ENCODE assay signal across 14 cellular contexts in genomic region chr7:50978633-50979215, GRCh38.
DNase-seq lines count a peak whose midpoint lies in the region; ATAC-seq and TF ChIP-seq lines count a peak whose summit lies in the region.
"Had no signal": no experiment of that assay in that cellular context is flagged by ENCODE, and none has a peak within 500 bp of the region (broad histone marks: within the 10 kb centered on the region; RNA-seq: fewer than 3 reads in every experiment).

No MANE protein-coding gene starts in this region.

- no peak overlapping the region for H3K9ac ChIP-seq in mesendoderm (ENCODE audit: low read length)

- no peak for DNase-seq in Calu3
- peak; percentile 23 for DNase-seq in MG63
- DNase-seq in amniotic epithelial cell (ENCODE audit: low read depth): peak; percentile 29
- DNase-seq in mesendoderm: peak; percentile 56
- DNase-seq in KBM-7: no peak
- no peak for DNase-seq in effector CD4-positive, alpha-beta T cell
- DNase-seq in activated naive CD8-positive, alpha-beta T cell treated with anti-CD3 and anti-CD28 coated beads, Interleukin-2, amount 50 U/mL, for 24 hours: no peak
- DNase-seq in activated T-cell treated with anti-CD3 and anti-CD28 coated beads, Interleukin-2, amount 50 U/mL, for 48 hours: no peak
- DNase-seq: activated CD4-positive, alpha-beta T cell treated with anti-CD3 and anti-CD28 coated beads, Interleukin-2, amount 10 ng/mL, durations not matched to agents 7 days and 5 days; CD8-positive, alpha-beta memory T cell; NCI-H1930; T-helper 1 cell had no signal

- no peak overlapping the region for H3K56ac ChIP-seq in mesendoderm (ENCODE audit: low read length)

- H3K27ac Mint-ChIP-seq in Calu3 (ENCODE audit: unreplicated experiment): no peak overlapping the region
- no peak overlapping the region for H3K27ac Mint-ChIP-seq in activated naive CD8-positive, alpha-beta T cell treated with anti-CD3 and anti-CD28 coated beads, Interleukin-2, amount 50 U/mL, for 24 hours
- H3K27ac Mint-ChIP-seq: activated CD4-positive, alpha-beta T cell treated with anti-CD3 and anti-CD28 coated beads, Interleukin-2, amount 10 ng/mL, durations not matched to agents 7 days and 5 days; activated T-helper 2 cell treated with anti-CD3 and anti-CD28 coated beads, Interferon-gamma antibody, Interleukin-2, Interleukin-4, amounts not matched to agents 10 μg/mL and 5 μg/mL and 100 μg/mL, durations not matched to agents 14 hours and 24 hours and 36 hours; CD8-positive, alpha-beta memory T cell; mesothelial cell of epicardium had no signal

- H2AK5ac ChIP-seq in mesendoderm (ENCODE audit: low read length): no peak overlapping the region

- H3K23ac ChIP-seq in mesendoderm (ENCODE audit: low read length): no peak overlapping the region

- no peak overlapping the region for H2BK120ac ChIP-seq in mesendoderm (ENCODE audit: low read depth, low read length)

- in situ Hi-C loops in KBM-7 (cut with MboI; ENCODE audit: low pct_unique_long_range_greater_than_20kb, low sequenced_read_pairs): no loop called here

- H3K4me3 Mint-ChIP-seq in Calu3 (ENCODE audit: low read depth, unreplicated experiment): no peak overlapping the region
- H3K4me3 Mint-ChIP-seq in activated naive CD8-positive, alpha-beta T cell treated with anti-CD3 and anti-CD28 coated beads, Interleukin-2, amount 50 U/mL, for 24 hours: no peak overlapping the region
- H3K4me3 Mint-ChIP-seq: activated CD4-positive, alpha-beta T cell treated with anti-CD3 and anti-CD28 coated beads, Interleukin-2, amount 10 ng/mL, durations not matched to agents 7 days and 5 days; CD8-positive, alpha-beta memory T cell; mesothelial cell of epicardium had no signal

- no peak overlapping the region for H4K8ac ChIP-seq in mesendoderm (ENCODE audit: low read depth, low read length)

- H3K4me2 ChIP-seq in mesendoderm (ENCODE audit: low read length): no peak overlapping the region

- no peaks in the 10 kb centered on the region for H3K27me3 Mint-ChIP-seq in Calu3 (ENCODE audit: unreplicated experiment)
- no peaks in the 10 kb centered on the region for H3K27me3 Mint-ChIP-seq in activated naive CD8-positive, alpha-beta T cell treated with anti-CD3 and anti-CD28 coated beads, Interleukin-2, amount 50 U/mL, for 24 hours
- H3K27me3 Mint-ChIP-seq: activated CD4-positive, alpha-beta T cell treated with anti-CD3 and anti-CD28 coated beads, Interleukin-2, amount 10 ng/mL, durations not matched to agents 7 days and 5 days had no signal

- intact Hi-C loops in Calu3 (cut with micrococcal nuclease; ENCODE audit: unreplicated experiment): no loop called here

- peak; percentile 38 for TF ChIP-seq CTCF in Calu3 (IDR thresholded peaks at IDR 0.05; ENCODE audit: unreplicated experiment)

- BruUV-seq in Calu3 (replicated peaks; lab: Mats Ljungman, UMichigan): no TSS peak

- no peaks in the 10 kb centered on the region for H3K79me1 ChIP-seq in mesendoderm (ENCODE audit: low read length)

- no CpG with 5 or more reads among the region's 2 CpGs for WGBS in mesendoderm (ENCODE audit: extremely low coverage, insufficient coverage, low lambda C conversion rate)

- CTCF ChIA-PET in Calu3 (lab: Charles Lee): interaction anchor here (1.7 kb wide), 1 partner anchor 90 kb away, joined by 5 read pairs; no protein-coding TSS in a partner anchor

- no peak overlapping the region for H3K4me3 ChIP-seq in MG63
- no peak overlapping the region for H3K4me3 ChIP-seq in mesendoderm (ENCODE audit: low read length)

- ATAC-seq in activated naive CD8-positive, alpha-beta T cell treated with anti-CD3 and anti-CD28 coated beads, Interleukin-2, amount 50 U/mL, for 24 hours: no peak

- no peaks in the 10 kb centered on the region for H3K79me2 ChIP-seq in mesendoderm (ENCODE audit: control insufficient read depth, insufficient read depth, low read length)

- H3K36me3 ChIP-seq in MG63 (no peaks in the 10 kb centered on the region), mesendoderm (ENCODE audit: control insufficient read depth, insufficient read depth, low read length) (no peaks in the 10 kb centered on the region)

- peaks cover under 1% of the 10 kb centered on the region for H3K4me1 ChIP-seq in mesendoderm (ENCODE audit: control insufficient read depth, low read depth, low read length)

- peaks cover 9% of the 10 kb centered on the region for H3K9me3 Mint-ChIP-seq in Calu3 (ENCODE audit: low read depth, unreplicated experiment)
- peaks cover 7% of the 10 kb centered on the region for H3K9me3 Mint-ChIP-seq in activated naive CD8-positive, alpha-beta T cell treated with anti-CD3 and anti-CD28 coated beads, Interleukin-2, amount 50 U/mL, for 24 hours
- H3K9me3 Mint-ChIP-seq: activated T-helper 2 cell treated with anti-CD3 and anti-CD28 coated beads, Interferon-gamma antibody, Interleukin-2, Interleukin-4, amounts not matched to agents 10 μg/mL and 5 μg/mL and 100 μg/mL, durations not matched to agents 14 hours and 24 hours and 36 hours had no signal

- no peaks in the 10 kb centered on the region for H3K36me3 Mint-ChIP-seq in Calu3 (ENCODE audit: insufficient read depth, unreplicated experiment)
- H3K36me3 Mint-ChIP-seq in activated naive CD8-positive, alpha-beta T cell treated with anti-CD3 and anti-CD28 coated beads, Interleukin-2, amount 50 U/mL, for 24 hours (ENCODE audit: low read depth): no peaks in the 10 kb centered on the region
- H3K36me3 Mint-ChIP-seq: CD8-positive, alpha-beta memory T cell; mesothelial cell of epicardium had no signal

- no peak overlapping the region for H2BK15ac ChIP-seq in mesendoderm (replicated peaks; ENCODE audit: low read depth)

- H4K5ac ChIP-seq in mesendoderm (ENCODE audit: low read length): no peak overlapping the region

- H3K18ac ChIP-seq in mesendoderm (ENCODE audit: low read length): no peak overlapping the region

- no peaks in the 10 kb centered on the region for H3K4me1 Mint-ChIP-seq in Calu3 (ENCODE audit: low read depth, unreplicated experiment)
- no peaks in the 10 kb centered on the region for H3K4me1 Mint-ChIP-seq in activated naive CD8-positive, alpha-beta T cell treated with anti-CD3 and anti-CD28 coated beads, Interleukin-2, amount 50 U/mL, for 24 hours
- H3K4me1 Mint-ChIP-seq: activated CD4-positive, alpha-beta T cell treated with anti-CD3 and anti-CD28 coated beads, Interleukin-2, amount 10 ng/mL, durations not matched to agents 7 days and 5 days; CD8-positive, alpha-beta memory T cell; mesothelial cell of epicardium had no signal

- no peak overlapping the region for H3K4ac ChIP-seq in mesendoderm (ENCODE audit: low read depth, low read length)

- H3K27me3 ChIP-seq in MG63 (no peaks in the 10 kb centered on the region), mesendoderm (ENCODE audit: insufficient read depth, low read length, poor library complexity) (no peaks in the 10 kb centered on the region)

- peaks cover 2% of the 10 kb centered on the region; the same call in 1 of the 2 replicates for H3K9me3 ChIP-seq in MG63

- H2BK5ac ChIP-seq in mesendoderm (ENCODE audit: low read length): no peak overlapping the region

- H3K27ac ChIP-seq in mesendoderm (ENCODE audit: low read depth, low read length): no peak overlapping the region

Comparison
In these comparisons a context has a peak if more than half of its experiments do, and no peak if none do; other contexts are left out.
1. DNase-seq: peak in MG63 (single experiment), amniotic epithelial cell (single experiment) and mesendoderm (single experiment); none in Calu3 (single experiment), KBM-7 (single experiment), effector CD4-positive, alpha-beta T cell (single experiment), activated naive CD8-positive, alpha-beta T cell treated with anti-CD3 and anti-CD28 coated beads, Interleukin-2, amount 50 U/mL, for 24 hours (single experiment) and activated T-cell treated with anti-CD3 and anti-CD28 coated beads, Interleukin-2, amount 50 U/mL, for 48 hours (0 of 2).